10 cellular contexts compared by ENCODE assay signal in the genomic region with DNA sequence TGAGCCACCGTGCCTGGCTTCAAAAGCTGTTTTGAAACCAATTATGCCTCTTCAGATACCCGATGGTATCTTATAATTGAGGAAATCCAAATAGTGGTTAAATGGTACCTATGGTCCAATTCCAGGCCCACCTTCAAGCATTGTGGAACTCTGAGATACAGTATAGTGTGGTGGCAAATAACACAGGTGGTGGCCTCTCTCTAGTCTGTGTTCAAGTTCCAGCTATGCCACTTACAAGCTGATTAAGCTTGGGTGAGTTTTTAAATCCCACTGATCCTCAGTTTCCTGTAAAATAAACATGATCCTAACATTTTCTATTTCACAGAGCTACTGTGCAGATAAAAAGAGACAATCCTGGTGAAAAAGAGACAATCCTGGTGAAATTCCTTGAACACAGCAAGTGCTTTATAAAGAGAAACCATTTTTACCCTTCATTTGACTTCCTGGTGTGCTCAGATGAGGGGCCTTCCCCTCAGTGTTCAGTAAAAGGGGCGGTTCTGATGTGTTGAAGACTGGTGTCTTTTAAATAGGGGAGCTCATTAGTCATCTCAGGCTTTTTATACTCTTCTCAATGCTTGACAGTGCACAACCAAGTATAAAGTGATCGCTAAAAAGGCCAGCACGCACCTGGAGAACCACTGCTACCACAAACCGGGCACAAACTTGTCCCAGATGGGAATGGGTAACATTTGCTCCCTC. TPM values are rescaled to one million over a fixed set of nuclear protein-coding genes. Genes with fewer than 3 reads are reported as not detected.
DNase-seq lines count a peak whose midpoint lies in the region; ATAC-seq lines count a peak whose summit lies in the region.
"Had no signal": no experiment of that assay in that cellular context is flagged by ENCODE, and none has a peak within 500 bp of the region (broad histone marks: within the 10 kb centered on the region; RNA-seq: fewer than 3 reads in every experiment).

No MANE protein-coding gene starts in this region.

- DNase-seq in activated T-cell treated with anti-CD3 and anti-CD28 coated beads, Interleukin-2, amount 50 U/mL, for 72 hours, result peak; percentile 32 to 45
- DNase-seq in activated T-cell treated with anti-CD3 and anti-CD28 coated beads for 4 hours (no peak), amygdala (lab: John Stamatoyannopoulos, UW) (no peak), NCI-H446 (lab: John Stamatoyannopoulos, UW) (no peak), ureter (ENCODE audit: low spot score) (no peak)
- peak; percentile 10 for DNase-seq in stimulated activated naive CD4-positive, alpha-beta T cell treated with Interleukin-2 at 50 U/mL for 16 hours (lab: John Stamatoyannopoulos, UW)

- peak; percentile 77 to 79 for ATAC-seq in activated T-cell treated with anti-CD3 and anti-CD28 coated beads, Interleukin-2, amount 50 U/mL, for 72 hours (replicated peaks in 1 of 2)
- peak; percentile 94 for ATAC-seq in GM21786 (IDR thresholded peaks at IDR 0.05; ENCODE audit: unreplicated experiment)
- peak; percentile 74 for ATAC-seq in HG03571 (IDR thresholded peaks at IDR 0.05; ENCODE audit: unreplicated experiment)

- H3K9me3 Mint-ChIP-seq in activated T-cell treated with anti-CD3 and anti-CD28 coated beads, Interleukin-2, amount 50 U/mL, for 72 hours, result no peaks in the 10 kb centered on the region

- peak overlapping the region; percentile 49 to 76 for H3K4me3 Mint-ChIP-seq in activated T-cell treated with anti-CD3 and anti-CD28 coated beads, Interleukin-2, amount 50 U/mL, for 72 hours

- no peaks in the 10 kb centered on the region for H3K36me3 Mint-ChIP-seq in activated T-cell treated with anti-CD3 and anti-CD28 coated beads, Interleukin-2, amount 50 U/mL, for 72 hours (ENCODE audit: insufficient read depth in 2 of 2)

- peaks cover 60% of the 10 kb centered on the region for H3K4me1 Mint-ChIP-seq in activated T-cell treated with anti-CD3 and anti-CD28 coated beads, Interleukin-2, amount 50 U/mL, for 72 hours (ENCODE audit: low read depth)

- H3K27me3 Mint-ChIP-seq in activated T-cell treated with anti-CD3 and anti-CD28 coated beads, Interleukin-2, amount 50 U/mL, for 72 hours (ENCODE audit: low read depth), result no peaks in the 10 kb centered on the region

- H3K27ac Mint-ChIP-seq in activated T-cell treated with anti-CD3 and anti-CD28 coated beads, Interleukin-2, amount 50 U/mL, for 72 hours, result peak overlapping the region; percentile 85

RNA-seq across cellular contexts. Expression of a gene that starts 30.8 kb away (rescaled TPM):
- total RNA-seq in activated T-cell treated with anti-CD3 and anti-CD28 coated beads, Interleukin-2, amount 50 U/mL, for 72 hours, result 10 to 100 TPM; 26.5 to 36.1 TPM
- not detected for total RNA-seq in ureter
- total RNA-seq: glomerular endothelial cell, M059J had no signal

Comparison
In these comparisons a context has a peak if more than half of its experiments do, and no peak if none do; other contexts are left out.
1. DNase-seq: peak in activated T-cell treated with anti-CD3 and anti-CD28 coated beads, Interleukin-2, amount 50 U/mL, for 72 hours (2 of 2) and stimulated activated naive CD4-positive, alpha-beta T cell treated with Interleukin-2 at 50 U/mL for 16 hours (single experiment); none in activated T-cell treated with anti-CD3 and anti-CD28 coated beads for 4 hours (single experiment), amygdala (0 of 56), NCI-H446 (0 of 2) and ureter (single experiment).
2. RNA of a gene that starts 30.8 kb away (total RNA-seq): 26.5 to 36.1 TPM in activated T-cell treated with anti-CD3 and anti-CD28 coated beads, Interleukin-2, amount 50 U/mL, for 72 hours; not detected in ureter (single experiment); every median in the first group is over 10 times any median in the second.
3. Peak in every context shown above with its lines, with median percentiles within 50 percentile points of each other: ATAC-seq.